ENCODE assay signal across 8 cellular contexts in genomic region chr12:57896437-57897201, GRCh38. TPM values are rescaled to one million over a fixed set of nuclear protein-coding genes. Genes with fewer than 3 reads are reported as not detected.
DNase-seq lines count a peak whose midpoint lies in the region; ATAC-seq lines count a peak whose summit lies in the region.

No MANE protein-coding gene starts in this region.

- H2AFZ ChIP-seq in neuron (ENCODE audit: low read depth, low read length), result peak overlapping the region; percentile 46

- H3K9me3 ChIP-seq in neuron (ENCODE audit: low read length), result no peaks in the 10 kb centered on the region

- H3K4me3 ChIP-seq in neuron (ENCODE audit: low read length), result peak overlapping the region; percentile 26

- H3K27me3 ChIP-seq in neuron (ENCODE audit: insufficient read depth, low read length), result no peaks in the 10 kb centered on the region

- no peaks in the 10 kb centered on the region for H3K36me3 ChIP-seq in neuron (ENCODE audit: insufficient read depth, low read length)

- H3K4me1 ChIP-seq in neuron (ENCODE audit: insufficient read depth, low read length), result peaks cover 62% of the 10 kb centered on the region

- intact Hi-C loops in Right ventricle myocardium superior (cut with DNase I), result no loop called here

- DNase-seq in GM03348 (ENCODE audit: low spot score) (peak; percentile 83), NCI-H2107 treated with DMSO at 0.1 percent for 48 hours (lab: John Stamatoyannopoulos, UW; ENCODE audit: unreplicated experiment) (peak; percentile 57), Right ventricle myocardium superior (peak; percentile 88), SW 1271 (lab: John Stamatoyannopoulos, UW) (no peak), GDM1 (lab: John Stamatoyannopoulos, UW) (no peak)
- DNase-seq in activated naive CD8-positive, alpha-beta T cell treated with anti-CD3 and anti-CD28 coated beads, Interleukin-2, amount 50 U/mL, for 16 hours (ENCODE audit: low read depth, low spot score), result peak; percentile 11

- ATAC-seq in Right ventricle myocardium superior (ENCODE audit: poor library complexity) (peak; percentile 67), GM21619 (IDR thresholded peaks at IDR 0.05; ENCODE audit: unreplicated experiment) (no peak)

RNA-seq across cellular contexts. Expression of gene ATP23, which starts 44.7 kb away (rescaled TPM):
- total RNA-seq in Right ventricle myocardium superior, result 7.6 TPM

RNA-seq across cellular contexts. Expression of gene CTDSP2, which starts 50.1 kb away (rescaled TPM):
- total RNA-seq in Right ventricle myocardium superior, result 99.5 TPM

Comparison
In these comparisons a context has a peak if more than half of its experiments do, and no peak if none do; other contexts are left out.
1. DNase-seq: peak in GM03348 (single experiment), NCI-H2107 treated with DMSO at 0.1 percent for 48 hours (single experiment), activated naive CD8-positive, alpha-beta T cell treated with anti-CD3 and anti-CD28 coated beads, Interleukin-2, amount 50 U/mL, for 16 hours (single experiment) and Right ventricle myocardium superior (single experiment); none in SW 1271 (0 of 2) and GDM1 (single experiment).